In the genomic region with DNA sequence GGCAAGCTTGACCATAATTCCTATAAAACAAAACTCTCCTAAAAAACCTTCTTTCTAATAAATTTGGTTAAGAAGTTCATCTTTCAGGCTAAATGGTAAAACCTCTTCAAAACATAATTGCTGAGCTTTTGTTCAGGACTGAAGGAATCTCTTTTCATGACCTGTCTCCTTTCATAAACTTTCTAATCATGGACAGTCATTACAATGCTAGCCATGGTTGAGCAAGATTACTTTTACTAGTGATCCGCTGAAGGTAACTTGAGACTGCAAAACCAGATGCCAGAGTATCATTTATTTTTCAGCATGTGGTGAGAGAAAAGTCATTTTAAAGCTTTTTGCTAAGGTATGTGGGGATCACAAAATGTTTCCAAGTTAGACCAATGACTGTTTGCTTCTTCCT, we compare ENCODE assay signal across 1 cellular context.
TF ChIP-seq lines count a peak whose summit lies in the region.

No MANE protein-coding gene starts in this region.

TF ChIP-seq in IMR-90, 13 proteins besides CTCF, POLR2A, EP300 and RAD21:
- TF ChIP-seq CEBPB (IDR thresholded peaks at IDR 0.05; ENCODE audit: low read depth, low read length) (peak; percentile 85), SMC3 (IDR thresholded peaks at IDR 0.05; ENCODE audit: low read depth, low read length) (no peak)
